In the genomic region with DNA sequence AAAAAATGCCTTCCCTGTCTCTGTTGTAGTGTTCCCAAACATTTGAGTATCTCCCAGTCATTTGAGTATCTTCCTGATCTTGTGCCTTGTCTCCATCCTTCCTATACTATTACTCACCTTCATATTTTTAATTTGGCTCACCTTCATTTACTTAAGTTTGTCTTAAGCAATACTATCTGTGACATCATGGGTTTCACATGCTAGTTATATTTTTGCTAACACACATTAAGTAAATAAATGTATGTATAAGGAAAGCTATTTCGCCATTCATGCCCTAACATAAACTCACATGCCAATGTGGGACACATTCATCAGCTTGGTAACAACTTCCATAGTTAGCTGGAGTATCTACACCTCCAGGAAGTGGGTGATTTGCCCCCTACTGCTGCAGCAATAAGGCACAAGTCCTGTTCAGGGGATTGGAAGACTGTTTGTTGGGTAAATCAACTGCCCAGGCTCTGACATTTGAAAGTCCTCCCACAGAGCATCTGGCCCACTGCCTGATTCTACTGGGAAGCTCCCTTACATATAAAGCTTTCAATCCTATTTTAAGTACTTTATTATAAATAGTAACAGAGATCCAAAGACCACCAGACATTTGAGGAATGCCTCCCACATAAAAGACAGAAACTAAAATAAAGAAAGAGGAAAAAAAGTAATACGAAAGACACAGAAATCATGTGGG, we compare ENCODE assay signal across 28 cellular contexts.
"Had no signal": no experiment of that assay in that cellular context is flagged by ENCODE, and none has a peak within 500 bp of the region (broad histone marks: within the 10 kb centered on the region; RNA-seq: fewer than 3 reads in every experiment).

No MANE protein-coding gene starts in this region.

- H3K27ac Mint-ChIP-seq: activated naive CD4-positive, alpha-beta T cell treated with anti-CD3 and anti-CD28 coated beads, Interleukin-2, amount 10 ng/mL, durations not matched to agents 7 days and 5 days; effector memory CD8-positive, alpha-beta T cell; neural progenitor cell; stimulated activated naive CD8-positive, alpha-beta T cell treated with anti-CD3 and anti-CD28 coated beads, Interleukin-15, Interleukin-2, amounts not matched to agents 100 ng/mL and 50 ng/mL, for 24 hours; T-helper 1 cell treated with Interleukin-12 subunit alpha and Interleukin-12 subunit beta and Interleukin-4 antibody, amounts not matched to agents 30 μg/mL and 1 μg/mL, for 36 hours had no signal

- H3K9me3 Mint-ChIP-seq: activated naive CD4-positive, alpha-beta T cell treated with anti-CD3 and anti-CD28 coated beads, Interleukin-2, amount 10 ng/mL, durations not matched to agents 7 days and 5 days; effector memory CD8-positive, alpha-beta T cell; neural progenitor cell; stimulated activated naive CD8-positive, alpha-beta T cell treated with anti-CD3 and anti-CD28 coated beads, Interleukin-15, Interleukin-2, amounts not matched to agents 100 ng/mL and 50 ng/mL, for 24 hours; T-helper 1 cell treated with Interleukin-12 subunit alpha and Interleukin-12 subunit beta and Interleukin-4 antibody, amounts not matched to agents 30 μg/mL and 1 μg/mL, for 36 hours had no signal

- H3K27me3 ChIP-seq: body of pancreas, colonic mucosa, dorsolateral prefrontal cortex, esophagus squamous epithelium, heart left ventricle, neural progenitor cell, tibial artery had no signal

- H3K9ac ChIP-seq: neural progenitor cell had no signal

- DNase-seq: activated CD4-positive, alpha-beta T cell treated with anti-CD3 and anti-CD28 coated beads for 4 hours; activated CD4-positive, alpha-beta T cell treated with anti-CD3 and anti-CD28 coated beads, Interleukin-2, amount 50 U/mL, for 48 hours; activated CD4-positive, CD25-positive, alpha-beta regulatory T cell; activated CD8-positive, alpha-beta memory T cell treated with anti-CD3 and anti-CD28 coated beads, Interleukin-2, amount 50 U/mL, for 48 hours; activated effector memory CD4-positive, alpha-beta T cell treated with Interleukin-2 at 50 U/mL for 16 hours; activated naive CD4-positive, alpha-beta T cell treated with anti-CD3 and anti-CD28 coated beads, Interleukin-2, amount 10 ng/mL, durations not matched to agents 7 days and 5 days; activated T-cell treated with anti-CD3 and anti-CD28 coated beads, Interleukin-2, amount 50 U/mL, for 48 hours; amygdala; body of pancreas; central memory CD4-positive, alpha-beta T cell; colonic mucosa; dorsolateral prefrontal cortex; effector memory CD8-positive, alpha-beta T cell; esophagus squamous epithelium; heart left ventricle; islet precursor cell; left cardiac atrium; mesenchymal stem cell; mucosa of descending colon; naive B cell; posterior cingulate gyrus; stimulated activated CD4-positive, alpha-beta T cell treated with anti-CD3 and anti-CD28 coated beads, Interleukin-12 subunit alpha, Interleukin-12 subunit beta, amount 100 ng/mL, for 4 hours; stimulated activated CD4-positive, alpha-beta T cell treated with anti-CD3 and anti-CD28 coated beads, Interleukin-4, amount 100 ng/mL, for 4 hours; tibial artery had no signal

- H3K36me3 Mint-ChIP-seq: activated naive CD4-positive, alpha-beta T cell treated with anti-CD3 and anti-CD28 coated beads, Interleukin-2, amount 10 ng/mL, durations not matched to agents 7 days and 5 days; naive B cell; neural progenitor cell had no signal

- H3K9me3 ChIP-seq: body of pancreas, colonic mucosa, esophagus squamous epithelium, mucosa of descending colon, tibial artery had no signal

- H3K4me3 Mint-ChIP-seq: activated naive CD4-positive, alpha-beta T cell treated with anti-CD3 and anti-CD28 coated beads, Interleukin-2, amount 10 ng/mL, durations not matched to agents 7 days and 5 days; effector memory CD8-positive, alpha-beta T cell; naive B cell; neural progenitor cell; stimulated activated naive CD8-positive, alpha-beta T cell treated with anti-CD3 and anti-CD28 coated beads, Interleukin-15, Interleukin-2, amounts not matched to agents 100 ng/mL and 50 ng/mL, for 24 hours; T-helper 1 cell treated with Interleukin-12 subunit alpha and Interleukin-12 subunit beta and Interleukin-4 antibody, amounts not matched to agents 30 μg/mL and 1 μg/mL, for 36 hours had no signal

- H3K4me3 ChIP-seq: body of pancreas, colonic mucosa, dorsolateral prefrontal cortex, esophagus squamous epithelium, heart left ventricle, mucosa of descending colon, neural progenitor cell, tibial artery had no signal

- FAIRE-seq: endothelial cell of umbilical vein had no signal

- H3K36me3 ChIP-seq: colonic mucosa, esophagus squamous epithelium, heart left ventricle, neural progenitor cell, tibial artery had no signal

- H3K27me3 Mint-ChIP-seq: activated naive CD4-positive, alpha-beta T cell treated with anti-CD3 and anti-CD28 coated beads, Interleukin-2, amount 10 ng/mL, durations not matched to agents 7 days and 5 days; effector memory CD8-positive, alpha-beta T cell; stimulated activated naive CD8-positive, alpha-beta T cell treated with anti-CD3 and anti-CD28 coated beads, Interleukin-15, Interleukin-2, amounts not matched to agents 100 ng/mL and 50 ng/mL, for 24 hours had no signal

- H3K27ac ChIP-seq: body of pancreas, colonic mucosa, dorsolateral prefrontal cortex, esophagus squamous epithelium, heart left ventricle, neural progenitor cell, tibial artery had no signal

- H3K4me1 ChIP-seq: body of pancreas, colonic mucosa, heart left ventricle, neural progenitor cell had no signal

- H3K4me1 Mint-ChIP-seq: activated naive CD4-positive, alpha-beta T cell treated with anti-CD3 and anti-CD28 coated beads, Interleukin-2, amount 10 ng/mL, durations not matched to agents 7 days and 5 days; naive B cell; neural progenitor cell had no signal

- ATAC-seq: body of pancreas; effector memory CD8-positive, alpha-beta T cell; heart left ventricle; left cardiac atrium; mucosa of descending colon had no signal
